Comparison of ENCODE assay signal across 21 cellular contexts in genomic region chr18:21548647-21549046, GRCh38. TPM values are rescaled to one million over a fixed set of nuclear protein-coding genes. Genes with fewer than 3 reads are reported as not detected.
DNase-seq lines count a peak whose midpoint lies in the region; ATAC-seq and TF ChIP-seq lines count a peak whose summit lies in the region.
"Had no signal": no experiment of that assay in that cellular context is flagged by ENCODE, and none has a peak within 500 bp of the region (broad histone marks: within the 10 kb centered on the region; RNA-seq: fewer than 3 reads in every experiment).

No MANE protein-coding gene starts in this region.

- DNase-seq in Caki2 (ENCODE audit: low read depth) (peak; percentile 2), GM23248 (peak; percentile 4), amniotic epithelial cell (ENCODE audit: low read depth) (peak; percentile 32), foreskin keratinocyte (peak; percentile 45 to 77), GM13976 (ENCODE audit: low spot score) (no peak), tibial artery (no peak)
- DNase-seq: DMS153, H7, IMR-90, NCI-H1092, NCI-H1417 treated with DMSO at 0.1 percent for 48 hours, NCI-H187, NCI-H2081 treated with DMSO at 0.1 percent for 48 hours, NCI-H2171, NCI-H226, NCI-H510A, NCI-H69, SHP77 treated with DMSO at 0.1 percent for 48 hours had no signal

- WGBS in GM23248 (ENCODE audit: low coverage in 1 of 2, low lambda C conversion rate in 2 of 2, missing lambda C conversion rate in 2 of 2), 2 experiments, result 100% methylated on average over 2 of the region's 2 CpGs

- no peaks in the 10 kb centered on the region for H3K4me1 ChIP-seq in GM23248 (ENCODE audit: insufficient read depth)
- H3K4me1 ChIP-seq in foreskin keratinocyte, result no peaks in the 10 kb centered on the region
- H3K4me1 ChIP-seq in tibial artery, result no peaks in the 10 kb centered on the region

- H3K9ac ChIP-seq in GM23248, result no peak overlapping the region
- H3K9ac ChIP-seq: KMS-11 had no signal

- peak; percentile 80 for ATAC-seq in foreskin keratinocyte
- ATAC-seq in GM18909 (IDR thresholded peaks at IDR 0.05; ENCODE audit: poor library complexity, unreplicated experiment), result no peak
- ATAC-seq: Panc1 had no signal

- no peaks in the 10 kb centered on the region for H3K9me2 ChIP-seq in GM23248 (ENCODE audit: insufficient read depth)

- no peak overlapping the region for H3K4me2 ChIP-seq in GM23248 (ENCODE audit: unreplicated experiment)
- H3K4me2 ChIP-seq: KMS-11 had no signal

- no peak overlapping the region for H3K4me3 ChIP-seq in GM23248
- no peak overlapping the region for H3K4me3 ChIP-seq in tibial artery

- H4K20me1 ChIP-seq in GM23248 (ENCODE audit: insufficient read depth), result no peaks in the 10 kb centered on the region

- H3K27me3 ChIP-seq in GM23248 (replicated peaks; ENCODE audit: insufficient read depth) (no peaks in the 10 kb centered on the region), foreskin keratinocyte (no peaks in the 10 kb centered on the region), tibial artery (no peaks in the 10 kb centered on the region)

- intact Hi-C loops in tibial artery (cut with DNase I; ENCODE audit: low total_unique reads), result no loop called here

- in situ Hi-C loops in Caki2 (cut with HindIII; ENCODE audit: low pct_unique_long_range_greater_than_20kb, low sequenced_read_pairs) (no loop called here), GM23248 (cut with MboI) (no loop called here), GM13976 (cut with MboI; ENCODE audit: low sequenced_read_pairs, unreplicated experiment) (no loop called here)

- H3K27ac ChIP-seq in GM23248, result no peak overlapping the region
- no peak overlapping the region for H3K27ac ChIP-seq in foreskin keratinocyte
- H3K27ac ChIP-seq in tibial artery, result no peak overlapping the region
- H3K27ac ChIP-seq: KMS-11 had no signal

- H3K9me3 ChIP-seq in GM23248 (ENCODE audit: low read depth), result no peaks in the 10 kb centered on the region
- H3K9me3 ChIP-seq in tibial artery, result no peaks in the 10 kb centered on the region

- no peak overlapping the region for H2AFZ ChIP-seq in GM23248

- H3K79me2 ChIP-seq in GM23248 (ENCODE audit: insufficient read depth), result peaks cover 3% of the 10 kb centered on the region; the same call in 1 of the 2 replicates

- TF ChIP-seq CTCF in foreskin keratinocyte (conservative IDR thresholded peaks at IDR 0.05), result no peak
- TF ChIP-seq CTCF in GM13976 (IDR thresholded peaks at IDR 0.05; ENCODE audit: borderline replicate concordance, control extremely low read depth, extremely low read depth, insufficient read depth, missing control alignments), result no peak
- no peak for TF ChIP-seq CTCF in tibial artery (IDR thresholded peaks at IDR 0.05)

- peaks cover 3% of the 10 kb centered on the region; the same call in 1 of the 2 replicates for H3K36me3 ChIP-seq in GM23248 (ENCODE audit: low read depth)
- peaks cover 19 to 55% (median 23%) of the 10 kb centered on the region in 3 donors for H3K36me3 ChIP-seq in tibial artery

- H3F3A ChIP-seq in GM23248 (ENCODE audit: insufficient read depth), result no peaks in the 10 kb centered on the region

RNA-seq across cellular contexts. Expression of gene ESCO1, which starts 51.9 kb away (rescaled TPM):
- total RNA-seq in Caki2 (2014; rRNA removed; shearing (Covaris generic); ENCODE audit: low replicate concordance), result 10.0 and 11.8 TPM in 2 replicates
- total RNA-seq in GM23248 (2014; rRNA removed; shearing (Covaris generic)), result 8.5 and 9.5 TPM in 2 replicates
- polyA plus RNA-seq in GM23248 (2016; fragmentation: Nextera tagmentation; extraction: Ambion mirVana) (5.6 and 5.7 TPM in 2 replicates), foreskin keratinocyte (7.0 and 7.6 TPM in 2 replicates)
- total RNA-seq in foreskin keratinocyte, result 14.9 and 15.1 TPM in 2 replicates

Comparison
In these comparisons a context has a peak if more than half of its experiments do, and no peak if none do; other contexts are left out.
1. DNase-seq: peak in Caki2 (single experiment), GM23248 (single experiment), amniotic epithelial cell (single experiment) and foreskin keratinocyte (2 of 2); none in GM13976 (single experiment) and tibial artery (0 of 2).